8 cellular contexts compared by ENCODE assay signal in the genomic region with DNA sequence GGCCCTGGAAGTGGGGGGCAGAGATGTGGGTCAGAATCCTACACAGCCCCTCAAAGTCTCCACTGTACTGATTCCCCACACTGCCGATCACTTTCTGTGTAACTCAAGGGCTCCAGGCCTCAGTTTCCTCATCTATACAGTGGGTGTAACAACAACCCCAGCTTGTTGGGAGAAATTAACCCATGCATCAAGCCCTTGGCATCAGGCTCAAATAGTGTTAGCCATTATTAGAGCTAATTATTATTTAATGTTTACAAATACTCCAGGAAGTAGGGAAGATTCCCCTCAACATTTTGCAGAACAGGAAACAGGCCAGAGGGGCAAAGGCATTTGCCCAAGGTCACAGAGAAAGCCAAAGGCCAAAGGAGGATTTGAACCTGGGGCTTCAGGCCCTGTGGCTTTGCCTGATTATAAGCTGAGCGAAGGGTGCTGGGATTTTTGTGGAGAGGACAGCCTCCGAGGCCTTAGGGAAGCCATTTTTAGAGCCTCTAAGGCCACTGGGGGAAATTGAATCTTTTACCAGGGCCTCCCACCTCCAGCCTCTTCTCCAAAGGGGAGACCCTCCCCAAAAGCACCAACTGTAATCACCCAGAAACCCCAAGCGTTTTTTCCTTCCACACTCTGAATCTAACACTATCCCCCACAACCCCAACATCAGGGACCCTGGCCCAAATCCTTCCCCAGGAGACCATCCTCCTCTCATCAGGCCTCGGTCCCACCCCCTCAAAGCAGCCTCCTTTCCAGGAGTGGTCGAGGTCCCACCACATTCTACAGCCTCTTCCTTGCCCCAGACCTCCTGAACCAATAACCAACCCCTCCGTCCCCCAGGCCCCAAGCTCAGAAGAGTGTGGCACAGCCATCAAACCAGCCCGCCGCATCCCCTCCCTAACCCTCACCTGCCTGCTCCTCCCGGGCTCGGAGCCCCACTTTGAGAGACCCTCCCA. TPM values are rescaled to one million over a fixed set of nuclear protein-coding genes. Genes with fewer than 3 reads are reported as not detected.
A peak's percentile ranks its signal among the peaks of the same experiment; 100 is the strongest.
DNase-seq lines count a peak whose midpoint lies in the region; ATAC-seq and TF ChIP-seq lines count a peak whose summit lies in the region.

No MANE protein-coding gene starts in this region.

- no peak for TF ChIP-seq EP300 in stomach (IDR thresholded peaks at IDR 0.05)

- peaks cover 19% of the 10 kb centered on the region for H3K36me3 Mint-ChIP-seq in activated CD4-positive, alpha-beta T cell treated with anti-CD3 and anti-CD28 coated beads for 36 hours (ENCODE audit: low read depth)
- peaks cover 60% of the 10 kb centered on the region for H3K36me3 Mint-ChIP-seq in activated T-helper 17 cell treated with anti-CD3 and anti-CD28 coated beads, Interleukin-2, amount 50 U/mL, for 72 hours (ENCODE audit: low read depth)

- H3K4me3 Mint-ChIP-seq in activated CD4-positive, alpha-beta T cell treated with anti-CD3 and anti-CD28 coated beads for 36 hours, result peak overlapping the region; percentile 92
- H3K4me3 Mint-ChIP-seq in activated T-helper 17 cell treated with anti-CD3 and anti-CD28 coated beads, Interleukin-2, amount 50 U/mL, for 72 hours, result peak overlapping the region; percentile 92

- 17 to 24% (median 20%) methylated on average over 11 of the region's 11 CpGs for WGBS in stomach, 5 donors

- no peak for TF ChIP-seq CTCF in stomach (IDR thresholded peaks at IDR 0.05)

- no peaks in the 10 kb centered on the region for H3K27me3 Mint-ChIP-seq in activated CD4-positive, alpha-beta T cell treated with anti-CD3 and anti-CD28 coated beads for 36 hours
- H3K27me3 Mint-ChIP-seq in activated T-helper 17 cell treated with anti-CD3 and anti-CD28 coated beads, Interleukin-2, amount 50 U/mL, for 72 hours, result no peaks in the 10 kb centered on the region

- intact Hi-C loops in activated CD4-positive, alpha-beta T cell treated with anti-CD3 and anti-CD28 coated beads for 36 hours (cut with DNase I, micrococcal nuclease), result loop anchor here in 1 of 2 experiments (5.0 kb wide), 1 partner anchor 260 kb away; the partner anchor contains the start of gene JUND
- intact Hi-C loops in stomach (cut with DNase I; ENCODE audit: low total_unique reads), result no loop called here

- TF ChIP-seq POLR2A in stomach (IDR thresholded peaks at IDR 0.05), result no peak

- DNase-seq in activated CD4-positive, alpha-beta T cell treated with anti-CD3 and anti-CD28 coated beads for 36 hours, result peak; percentile 48
- DNase-seq in activated CD4-positive, alpha-beta T cell treated with anti-CD3 and anti-CD28 coated beads, Interleukin-2, amount 50 U/mL, for 1 hour, result no peak
- DNase-seq in stomach (no peak), COR-L47 (lab: John Stamatoyannopoulos, UW) (no peak)
- DNase-seq in effector CD8-positive, alpha-beta T cell (lab: John Stamatoyannopoulos, UW), result no peak

- H3K27ac ChIP-seq in iPS-18a (ENCODE audit: low read length) (no peak overlapping the region), stomach (peak overlapping the region; percentile 85 to 96 (median 91))

- no peaks in the 10 kb centered on the region for H3K27me3 ChIP-seq in iPS-18a (ENCODE audit: control insufficient read depth, insufficient read depth, low read length)
- no peaks in the 10 kb centered on the region for H3K27me3 ChIP-seq in stomach

- H3K4me1 Mint-ChIP-seq in activated CD4-positive, alpha-beta T cell treated with anti-CD3 and anti-CD28 coated beads for 36 hours, result peaks cover 25% of the 10 kb centered on the region
- peaks cover 6% of the 10 kb centered on the region for H3K4me1 Mint-ChIP-seq in activated T-helper 17 cell treated with anti-CD3 and anti-CD28 coated beads, Interleukin-2, amount 50 U/mL, for 72 hours

- H3K9ac ChIP-seq in iPS-18a (ENCODE audit: low read length), result no peak overlapping the region

- H3K27ac Mint-ChIP-seq in activated CD4-positive, alpha-beta T cell treated with anti-CD3 and anti-CD28 coated beads for 36 hours, result peak overlapping the region; percentile 90
- H3K27ac Mint-ChIP-seq in activated T-helper 17 cell treated with anti-CD3 and anti-CD28 coated beads, Interleukin-2, amount 50 U/mL, for 72 hours, result peak overlapping the region; percentile 98

- POLR2A ChIA-PET in activated CD4-positive, alpha-beta T cell treated with anti-CD3 and anti-CD28 coated beads for 36 hours (lab: Charles Lee), result interaction anchor here (0.5 kb wide), 1 partner anchor 651 kb away, joined by 7 read pairs; no protein-coding TSS in a partner anchor

- peak overlapping the region; percentile 54 for H3K4me3 ChIP-seq in iPS-18a (ENCODE audit: low read length)
- peak overlapping the region; percentile 75 to 93 (median 91) for H3K4me3 ChIP-seq in stomach

- H3K9me3 Mint-ChIP-seq in activated CD4-positive, alpha-beta T cell treated with anti-CD3 and anti-CD28 coated beads for 36 hours (ENCODE audit: low read depth), result no peaks in the 10 kb centered on the region
- H3K9me3 Mint-ChIP-seq in activated T-helper 17 cell treated with anti-CD3 and anti-CD28 coated beads, Interleukin-2, amount 50 U/mL, for 72 hours, result no peaks in the 10 kb centered on the region

- H3K9me3 ChIP-seq in iPS-18a (ENCODE audit: control insufficient read depth, low read depth, low read length) (no peaks in the 10 kb centered on the region), stomach (no peaks in the 10 kb centered on the region)

- CTCF ChIA-PET in activated CD4-positive, alpha-beta T cell treated with anti-CD3 and anti-CD28 coated beads for 36 hours (lab: Charles Lee), result interaction anchor here (0.7 to 1.4 kb wide), 4 partner anchors 9 to 244 kb away, joined by 3 to 4 read pairs (median 4); no protein-coding TSS in a partner anchor

- peaks cover 20% of the 10 kb centered on the region for H3K36me3 ChIP-seq in iPS-18a (ENCODE audit: control insufficient read depth, low read depth, low read length)
- H3K36me3 ChIP-seq in stomach, result peaks cover 25 to 44% (median 43%) of the 10 kb centered on the region in 4 donors

- H3K4me1 ChIP-seq in iPS-18a (ENCODE audit: control insufficient read depth, low read depth, low read length) (peaks cover 6% of the 10 kb centered on the region), stomach (peaks cover 9 to 27% (median 21%) of the 10 kb centered on the region in 4 donors)

- no peak for ATAC-seq in activated CD4-positive, alpha-beta T cell treated with anti-CD3 and anti-CD28 coated beads for 36 hours
- no peak for ATAC-seq in activated T-helper 17 cell treated with anti-CD3 and anti-CD28 coated beads, Interleukin-2, amount 50 U/mL, for 72 hours (replicated peaks)
- ATAC-seq in HG03159 (IDR thresholded peaks at IDR 0.05; ENCODE audit: unreplicated experiment), result no peak

RNA-seq across cellular contexts. Expression of gene FKBP8, which starts 1.1 kb away (rescaled TPM):
- total RNA-seq in activated CD4-positive, alpha-beta T cell treated with anti-CD3 and anti-CD28 coated beads for 36 hours, result 100 to 1,000 TPM; 208 to 211 TPM
- 100 to 1,000 TPM; 222 to 320 TPM for total RNA-seq in activated T-helper 17 cell treated with anti-CD3 and anti-CD28 coated beads, Interleukin-2, amount 50 U/mL, for 72 hours
- 100 to 1,000 TPM in 4 of 5 donors, 10 to 100 TPM in 1; 87.8 to 819 (median 197) TPM for total RNA-seq in stomach
- polyA plus RNA-seq in stomach, result 100 to 1,000 TPM; 157 to 254 (median 249) TPM

RNA-seq across cellular contexts. Expression of gene KXD1, which starts 15.4 kb away (rescaled TPM):
- 100 to 1,000 TPM; 121 to 170 TPM for total RNA-seq in activated CD4-positive, alpha-beta T cell treated with anti-CD3 and anti-CD28 coated beads for 36 hours
- 100 to 1,000 TPM; 116 to 118 TPM for total RNA-seq in activated T-helper 17 cell treated with anti-CD3 and anti-CD28 coated beads, Interleukin-2, amount 50 U/mL, for 72 hours
- total RNA-seq in stomach, result 100 to 1,000 TPM in 2 of 5 donors, 10 to 100 TPM in 3; 30.8 to 513 (median 55.4) TPM
- 100 to 1,000 TPM in 1 of 3 donors, 10 to 100 TPM in 2; 71.0 to 131 (median 84.5) TPM for polyA plus RNA-seq in stomach

RNA-seq across cellular contexts. Expression of gene ELL, which starts 20.4 kb away (rescaled TPM):
- 10 to 100 TPM; 20.2 to 21.4 TPM for total RNA-seq in activated CD4-positive, alpha-beta T cell treated with anti-CD3 and anti-CD28 coated beads for 36 hours
- 10 to 100 TPM; 23.7 to 41.8 TPM for total RNA-seq in activated T-helper 17 cell treated with anti-CD3 and anti-CD28 coated beads, Interleukin-2, amount 50 U/mL, for 72 hours
- 10 to 100 TPM in 3 of 5 donors, 1 to 10 TPM in 2; 8.0 to 88.7 (median 13.5) TPM for total RNA-seq in stomach
- 10 to 100 TPM in 1 of 3 donors, 1 to 10 TPM in 2; 4.1 to 12.7 (median 8.1) TPM for polyA plus RNA-seq in stomach

RNA-seq across cellular contexts. Expression of gene UBA52, which starts 29.4 kb away (rescaled TPM):
- 1,000 to 10,000 TPM; 1,703 to 2,296 TPM for total RNA-seq in activated CD4-positive, alpha-beta T cell treated with anti-CD3 and anti-CD28 coated beads for 36 hours
- 1,000 to 10,000 TPM; 1,569 to 1,681 TPM for total RNA-seq in activated T-helper 17 cell treated with anti-CD3 and anti-CD28 coated beads, Interleukin-2, amount 50 U/mL, for 72 hours
- total RNA-seq in stomach, result 100 to 1,000 TPM in 4 of 5 donors, 10 to 100 TPM in 1; 84.3 to 596 (median 358) TPM
- 1,000 to 10,000 TPM; 1,291 to 1,681 (median 1,311) TPM for polyA plus RNA-seq in stomach

RNA-seq across cellular contexts. Expression of gene REX1BD, which starts 46.3 kb away (rescaled TPM):
- 10 to 100 TPM; 47.8 to 81.3 TPM for total RNA-seq in activated CD4-positive, alpha-beta T cell treated with anti-CD3 and anti-CD28 coated beads for 36 hours
- total RNA-seq in activated T-helper 17 cell treated with anti-CD3 and anti-CD28 coated beads, Interleukin-2, amount 50 U/mL, for 72 hours, result 10 to 100 TPM; 36.3 to 46.6 TPM
- 100 to 1,000 TPM in 2 of 5 donors, 10 to 100 TPM in 3; 15.6 to 483 (median 85.3) TPM for total RNA-seq in stomach
- polyA plus RNA-seq in stomach, result 100 to 1,000 TPM; 110 to 204 (median 118) TPM
